Comparison of ENCODE assay signal across 10 cellular contexts in the genomic region with DNA sequence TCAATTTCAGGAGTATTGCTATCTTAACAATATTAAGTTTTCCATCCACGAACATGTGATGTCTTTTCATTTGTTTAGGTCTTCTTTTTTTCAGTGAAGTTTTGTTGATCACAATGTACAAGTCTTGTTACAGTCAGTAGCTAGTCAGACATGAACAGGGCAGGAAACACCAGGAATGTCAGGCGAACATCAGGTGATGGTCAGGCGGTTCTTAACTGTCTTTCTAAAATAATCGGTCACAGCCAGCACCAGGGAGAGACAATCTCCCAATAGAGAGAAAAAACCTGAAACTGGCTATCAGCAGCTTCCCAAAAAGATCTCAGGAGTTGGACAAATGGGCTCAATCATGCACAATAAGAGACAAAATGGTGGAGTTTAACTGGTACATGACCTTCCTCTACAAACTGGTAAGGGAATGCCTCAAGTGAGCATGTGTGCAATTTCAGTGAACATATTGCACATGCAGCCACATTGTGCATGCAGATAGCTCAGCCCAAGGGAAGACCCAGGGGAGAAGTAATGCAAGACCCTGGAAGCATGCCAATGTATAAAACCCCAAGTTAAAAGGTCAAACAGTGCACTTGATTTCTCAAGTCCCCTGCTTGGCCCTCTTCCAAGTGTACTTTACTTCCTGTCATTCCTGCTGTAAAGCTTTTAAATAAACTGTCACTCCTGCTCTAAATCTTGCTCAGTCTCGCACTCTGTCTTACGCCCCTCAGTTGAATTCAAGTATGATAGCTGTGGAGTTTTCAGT.
DNase-seq lines count a peak whose midpoint lies in the region; ATAC-seq and TF ChIP-seq lines count a peak whose summit lies in the region.
"Had no signal": no experiment of that assay in that cellular context is flagged by ENCODE, and none has a peak within 500 bp of the region (broad histone marks: within the 10 kb centered on the region; RNA-seq: fewer than 3 reads in every experiment).

No MANE protein-coding gene starts in this region.

- H3K4me1 ChIP-seq in BLaER1 = peaks cover 13% of the 10 kb centered on the region
- peaks cover 32% of the 10 kb centered on the region for H3K4me1 ChIP-seq in Loucy (ENCODE audit: insufficient read depth, low read length, poor library complexity, severe bottlenecking)
- H3K4me1 ChIP-seq in testis = no peaks in the 10 kb centered on the region

- intact Hi-C loops in left cardiac atrium (cut with DNase I) (no loop called here), testis (cut with DNase I; ENCODE audit: low total_unique reads) (no loop called here)

- H4K20me1 ChIP-seq in BLaER1 = no peaks in the 10 kb centered on the region
- H4K20me1 ChIP-seq in Loucy (ENCODE audit: insufficient read depth, low read length, poor library complexity, severe bottlenecking) = no peaks in the 10 kb centered on the region

- H3K9me3 Mint-ChIP-seq in activated T-helper 17 cell treated with anti-CD3 and anti-CD28 coated beads, Interleukin-2, amount 50 U/mL, for 72 hours = peaks cover 4% of the 10 kb centered on the region
- peaks cover 4% of the 10 kb centered on the region for H3K9me3 Mint-ChIP-seq in natural killer cell treated with Interleukin-12 subunit alpha and Interleukin-12 subunit beta and Interleukin-15 and Interleukin-18, amount 100 ng/mL, for 72 hours

- H3K4me1 Mint-ChIP-seq in activated T-helper 17 cell treated with anti-CD3 and anti-CD28 coated beads, Interleukin-2, amount 50 U/mL, for 72 hours = no peaks in the 10 kb centered on the region
- H3K4me1 Mint-ChIP-seq in natural killer cell treated with Interleukin-12 subunit alpha and Interleukin-12 subunit beta and Interleukin-15 and Interleukin-18, amount 100 ng/mL, for 72 hours (ENCODE audit: low read depth in 2 of 2) = no peaks in the 10 kb centered on the region
- H3K4me1 Mint-ChIP-seq: activated CD4-positive, alpha-beta T cell treated with anti-CD3 and anti-CD28 coated beads, Interleukin-2, amount 10 ng/mL, durations not matched to agents 24 days and 14 days had no signal

- H3K4me3 Mint-ChIP-seq in activated T-helper 17 cell treated with anti-CD3 and anti-CD28 coated beads, Interleukin-2, amount 50 U/mL, for 72 hours = no peak overlapping the region
- H3K4me3 Mint-ChIP-seq in natural killer cell treated with Interleukin-12 subunit alpha and Interleukin-12 subunit beta and Interleukin-15 and Interleukin-18, amount 100 ng/mL, for 72 hours = no peak overlapping the region
- H3K4me3 Mint-ChIP-seq: activated CD4-positive, alpha-beta T cell treated with anti-CD3 and anti-CD28 coated beads, Interleukin-2, amount 10 ng/mL, durations not matched to agents 24 days and 14 days had no signal

- no peak overlapping the region for H3K27ac Mint-ChIP-seq in activated T-helper 17 cell treated with anti-CD3 and anti-CD28 coated beads, Interleukin-2, amount 50 U/mL, for 72 hours
- H3K27ac Mint-ChIP-seq in natural killer cell treated with Interleukin-12 subunit alpha and Interleukin-12 subunit beta and Interleukin-15 and Interleukin-18, amount 100 ng/mL, for 72 hours = no peak overlapping the region
- H3K27ac Mint-ChIP-seq: activated CD4-positive, alpha-beta T cell treated with anti-CD3 and anti-CD28 coated beads, Interleukin-2, amount 10 ng/mL, durations not matched to agents 24 days and 14 days had no signal

- TF ChIP-seq CTCF in Loucy (conservative IDR thresholded peaks at IDR 0.05; ENCODE audit: low read length) (no peak), testis (IDR thresholded peaks at IDR 0.05) (no peak)

- H3K27me3 ChIP-seq in BLaER1 (no peaks in the 10 kb centered on the region), Loucy (ENCODE audit: insufficient read depth, low read length, poor library complexity, severe bottlenecking) (no peaks in the 10 kb centered on the region), testis (no peaks in the 10 kb centered on the region)

- H3K4me2 ChIP-seq in BLaER1 (peak overlapping the region; percentile 55), Loucy (ENCODE audit: low read depth, low read length, poor library complexity, severe bottlenecking) (peak overlapping the region; percentile 66)

- H3K79me2 ChIP-seq in Loucy (ENCODE audit: insufficient read depth, low read length) = no peaks in the 10 kb centered on the region

- ATAC-seq in left cardiac atrium (peak; percentile 41 to 69), GM21423 (IDR thresholded peaks at IDR 0.05; ENCODE audit: unreplicated experiment) (no peak)
- no peak for ATAC-seq in activated T-helper 17 cell treated with anti-CD3 and anti-CD28 coated beads, Interleukin-2, amount 50 U/mL, for 72 hours (replicated peaks)
- ATAC-seq in natural killer cell treated with Interleukin-12 subunit alpha and Interleukin-12 subunit beta and Interleukin-15 and Interleukin-18, amount 100 ng/mL, for 72 hours = no peak
- ATAC-seq: esophagus mucosa had no signal

- no peak overlapping the region for H3K27ac ChIP-seq in BLaER1
- no peak overlapping the region for H3K27ac ChIP-seq in testis

- peak overlapping the region; percentile 30; the same call in 1 of the 2 replicates for H2AFZ ChIP-seq in Loucy (ENCODE audit: low read length)

- H3K9me3 ChIP-seq in BLaER1 = no peaks in the 10 kb centered on the region
- no peaks in the 10 kb centered on the region for H3K9me3 ChIP-seq in Loucy (ENCODE audit: insufficient read depth, low read depth, low read length)
- H3K9me3 ChIP-seq in testis = no peaks in the 10 kb centered on the region

- no peaks in the 10 kb centered on the region for H3K9me2 ChIP-seq in Loucy (replicated peaks; ENCODE audit: low read depth, low read length)

- no peaks in the 10 kb centered on the region for H3K36me3 Mint-ChIP-seq in activated T-helper 17 cell treated with anti-CD3 and anti-CD28 coated beads, Interleukin-2, amount 50 U/mL, for 72 hours (ENCODE audit: low read depth)
- H3K36me3 Mint-ChIP-seq in natural killer cell treated with Interleukin-12 subunit alpha and Interleukin-12 subunit beta and Interleukin-15 and Interleukin-18, amount 100 ng/mL, for 72 hours = no peaks in the 10 kb centered on the region

- H3K27me3 Mint-ChIP-seq in activated T-helper 17 cell treated with anti-CD3 and anti-CD28 coated beads, Interleukin-2, amount 50 U/mL, for 72 hours = peaks cover 3% of the 10 kb centered on the region
- H3K27me3 Mint-ChIP-seq in natural killer cell treated with Interleukin-12 subunit alpha and Interleukin-12 subunit beta and Interleukin-15 and Interleukin-18, amount 100 ng/mL, for 72 hours = peaks cover 6 to 7% of the 10 kb centered on the region in 2 donors

- H3K36me3 ChIP-seq in BLaER1 = no peaks in the 10 kb centered on the region
- no peaks in the 10 kb centered on the region for H3K36me3 ChIP-seq in Loucy (ENCODE audit: insufficient read depth, low read length)
- H3K36me3 ChIP-seq in testis (ENCODE audit: low read depth, missing control alignments) = no peaks in the 10 kb centered on the region

- no peak for TF ChIP-seq POLR2A in testis (IDR thresholded peaks at IDR 0.05)

- DNase-seq in NOMO-1 treated with DMSO at 0.1 percent for 48 hours (lab: John Stamatoyannopoulos, UW; ENCODE audit: unreplicated experiment) (peak; percentile 39), left cardiac atrium (peak; percentile 22), testis (no peak)
- no peak for DNase-seq in natural killer cell treated with Interleukin-12 subunit alpha and Interleukin-12 subunit beta and Interleukin-15 and Interleukin-18, amount 100 ng/mL, for 72 hours (ENCODE audit: low spot score)
- DNase-seq: activated CD4-positive, alpha-beta T cell treated with anti-CD3 and anti-CD28 coated beads, Interleukin-2, amount 10 ng/mL, durations not matched to agents 24 days and 14 days had no signal

- no peak overlapping the region for H3K4me3 ChIP-seq in BLaER1
- peak overlapping the region; percentile 36 for H3K4me3 ChIP-seq in Loucy (ENCODE audit: low read length, poor library complexity, severe bottlenecking)
- no peak overlapping the region for H3K4me3 ChIP-seq in testis

- H3K9ac ChIP-seq in BLaER1 (no peak overlapping the region), Loucy (ENCODE audit: low read depth, low read length, poor library complexity, severe bottlenecking) (no peak overlapping the region)

- H3F3A ChIP-seq in Loucy (ENCODE audit: low read depth) = no peaks in the 10 kb centered on the region

- WGBS in testis, 2 donors = 89 to 90% methylated on average over 6 of the region's 6 CpGs

Comparison
In these comparisons a context has a peak if more than half of its experiments do, and no peak if none do; other contexts are left out.
1. DNase-seq: peak in NOMO-1 treated with DMSO at 0.1 percent for 48 hours (single experiment) and left cardiac atrium (single experiment); none in testis (single experiment) and natural killer cell treated with Interleukin-12 subunit alpha and Interleukin-12 subunit beta and Interleukin-15 and Interleukin-18, amount 100 ng/mL, for 72 hours (single experiment).
2. ATAC-seq: peak in left cardiac atrium (2 of 2); none in activated T-helper 17 cell treated with anti-CD3 and anti-CD28 coated beads, Interleukin-2, amount 50 U/mL, for 72 hours (single experiment), GM21423 (single experiment) and natural killer cell treated with Interleukin-12 subunit alpha and Interleukin-12 subunit beta and Interleukin-15 and Interleukin-18, amount 100 ng/mL, for 72 hours (0 of 2).